Comparison of ENCODE assay signal across 8 cellular contexts in the genomic region with DNA sequence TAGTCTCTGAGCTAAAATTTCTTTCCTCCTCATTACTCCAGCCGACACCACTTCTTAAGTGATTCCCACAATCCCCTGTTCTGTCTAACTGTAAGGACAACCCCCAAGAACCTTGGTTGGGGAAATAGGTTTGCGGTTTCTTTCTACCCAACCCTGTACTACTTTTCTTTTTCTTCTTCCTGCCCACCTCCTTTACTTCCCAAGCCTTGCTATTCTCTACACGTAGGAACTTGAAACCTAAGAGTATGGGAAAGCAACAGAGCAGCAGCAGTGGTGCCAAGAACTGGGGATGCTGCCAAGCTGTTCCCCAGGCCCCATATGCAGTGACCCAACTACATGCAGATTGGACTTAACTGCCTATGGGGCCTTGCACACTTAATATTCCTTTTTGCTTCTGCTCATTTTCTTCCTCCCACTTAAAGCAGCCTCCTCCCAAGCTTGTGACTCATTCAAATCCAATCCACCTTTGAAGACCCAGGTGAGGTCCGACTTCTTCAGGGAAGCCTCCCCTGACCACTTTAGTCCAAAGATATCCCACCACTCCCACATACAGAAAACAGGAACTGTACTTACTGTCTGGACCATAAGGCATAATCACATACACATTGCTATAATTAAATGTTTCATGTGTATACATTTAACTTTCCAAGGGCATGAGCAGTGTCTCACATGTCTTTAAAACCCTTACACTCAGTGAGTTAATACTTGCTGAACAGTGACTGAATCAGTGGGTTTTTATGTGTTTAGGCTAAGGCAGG. TPM values are rescaled to one million over a fixed set of nuclear protein-coding genes. Genes with fewer than 3 reads are reported as not detected.
DNase-seq lines count a peak whose midpoint lies in the region; ATAC-seq lines count a peak whose summit lies in the region.

No MANE protein-coding gene starts in this region.

- peak overlapping the region; percentile 77 for H3K27ac Mint-ChIP-seq in stimulated activated memory B cell treated with anti-CD40 and anti-IgM and Interleukin-4, amounts not matched to agents 10 μg/mL and 1 μg/mL and 100 μg/mL, for 72 hours

- H3K36me3 Mint-ChIP-seq in stimulated activated memory B cell treated with anti-CD40 and anti-IgM and Interleukin-4, amounts not matched to agents 10 μg/mL and 1 μg/mL and 100 μg/mL, for 72 hours, result peaks cover 35% of the 10 kb centered on the region

- H3K27me3 Mint-ChIP-seq in stimulated activated memory B cell treated with anti-CD40 and anti-IgM and Interleukin-4, amounts not matched to agents 10 μg/mL and 1 μg/mL and 100 μg/mL, for 72 hours, result no peaks in the 10 kb centered on the region

- H3K9me3 Mint-ChIP-seq in stimulated activated memory B cell treated with anti-CD40 and anti-IgM and Interleukin-4, amounts not matched to agents 10 μg/mL and 1 μg/mL and 100 μg/mL, for 72 hours, result no peaks in the 10 kb centered on the region

- H3K36me3 ChIP-seq in SJSA1, result peaks cover 13% of the 10 kb centered on the region; the same call in 1 of the 2 replicates

- DNase-seq in NCI-H82 (lab: John Stamatoyannopoulos, UW) (peak; percentile 27), NCI-H82 treated with DMSO at 0.1 percent for 48 hours (lab: John Stamatoyannopoulos, UW; ENCODE audit: unreplicated experiment) (no peak), SJSA1 (ENCODE audit: low read depth in 1 of 2, low spot score in 2 of 2) (peak in 1 of 2 experiments; percentile 19), fibroblast of peridontal ligament (ENCODE audit: extremely low read depth) (peak; percentile 62), NCI-H1105 treated with DMSO at 0.1 percent for 48 hours (lab: John Stamatoyannopoulos, UW) (no peak), iPS-NIHi11 (ENCODE audit: low spot score) (no peak)

- H3K4me3 Mint-ChIP-seq in stimulated activated memory B cell treated with anti-CD40 and anti-IgM and Interleukin-4, amounts not matched to agents 10 μg/mL and 1 μg/mL and 100 μg/mL, for 72 hours, result peak overlapping the region; percentile 90

- no peaks in the 10 kb centered on the region for H3K27me3 ChIP-seq in SJSA1 (replicated peaks)

- peak overlapping the region; percentile 49; the same call in 1 of the 2 replicates for H3K27ac ChIP-seq in SJSA1

- H3K9me3 ChIP-seq in SJSA1 (replicated peaks), result no peaks in the 10 kb centered on the region

- peaks cover 59% of the 10 kb centered on the region for H3K4me1 Mint-ChIP-seq in stimulated activated memory B cell treated with anti-CD40 and anti-IgM and Interleukin-4, amounts not matched to agents 10 μg/mL and 1 μg/mL and 100 μg/mL, for 72 hours

- H3K4me3 ChIP-seq in SJSA1, result peak overlapping the region; percentile 58

- no peak for ATAC-seq in stimulated activated memory B cell treated with anti-CD40 and anti-IgM and Interleukin-4, amounts not matched to agents 10 μg/mL and 1 μg/mL and 100 μg/mL, for 72 hours
- ATAC-seq in HG02623 (IDR thresholded peaks at IDR 0.05; ENCODE audit: unreplicated experiment), result no peak

- H3K4me1 ChIP-seq in SJSA1 (replicated peaks), result peaks cover 41% of the 10 kb centered on the region

RNA-seq across cellular contexts. Expression of a gene that starts 1.7 kb away (rescaled TPM):
- 2.1 and 4.4 TPM in 2 replicates for total RNA-seq in SJSA1 (2014; rRNA removed; shearing (Covaris generic))

Comparison
In these comparisons a context has a peak if more than half of its experiments do, and no peak if none do; other contexts are left out.
1. DNase-seq: peak in NCI-H82 (single experiment) and fibroblast of peridontal ligament (single experiment); none in NCI-H82 treated with DMSO at 0.1 percent for 48 hours (single experiment), NCI-H1105 treated with DMSO at 0.1 percent for 48 hours (single experiment) and iPS-NIHi11 (single experiment).